1 cellular context compared by ENCODE assay signal in the genomic region with DNA sequence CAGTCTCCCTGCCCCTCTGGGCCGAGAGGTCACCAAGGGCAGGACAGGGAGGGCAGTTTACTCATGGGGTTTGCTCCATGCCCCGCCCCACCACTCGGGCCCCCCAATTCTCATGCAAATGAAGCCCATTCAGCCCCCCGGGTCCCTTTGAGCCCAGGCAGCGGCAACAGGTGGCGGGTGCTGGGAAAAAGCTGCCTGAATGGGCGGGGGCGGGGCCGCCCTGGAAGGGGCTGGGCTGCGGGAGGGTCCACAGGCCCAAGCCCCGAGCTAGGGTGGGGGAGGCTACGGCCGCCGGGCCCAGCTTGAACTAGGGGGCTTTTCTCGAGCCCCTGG.
TF ChIP-seq lines count a peak whose summit lies in the region.

No MANE protein-coding gene starts in this region.

TF ChIP-seq in A549, 52 proteins besides CTCF, POLR2A, EP300 and RAD21:
- TF ChIP-seq HEYL (CRISPR knock-in tag; IDR thresholded peaks at IDR 0.05): no peak
- no peak for TF ChIP-seq EHMT2 (IDR thresholded peaks at IDR 0.05; ENCODE audit: low read depth)
- TF ChIP-seq, protein P1, sequence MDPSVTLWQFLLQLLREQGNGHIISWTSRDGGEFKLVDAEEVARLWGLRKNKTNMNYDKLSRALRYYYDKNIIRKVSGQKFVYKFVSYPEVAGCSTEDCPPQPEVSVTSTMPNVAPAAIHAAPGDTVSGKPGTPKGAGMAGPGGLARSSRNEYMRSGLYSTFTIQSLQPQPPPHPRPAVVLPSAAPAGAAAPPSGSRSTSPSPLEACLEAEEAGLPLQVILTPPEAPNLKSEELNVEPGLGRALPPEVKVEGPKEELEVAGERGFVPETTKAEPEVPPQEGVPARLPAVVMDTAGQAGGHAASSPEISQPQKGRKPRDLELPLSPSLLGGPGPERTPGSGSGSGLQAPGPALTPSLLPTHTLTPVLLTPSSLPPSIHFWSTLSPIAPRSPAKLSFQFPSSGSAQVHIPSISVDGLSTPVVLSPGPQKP (IDR thresholded peaks at IDR 0.05; ENCODE audit: low read depth, low read length): no peak
- no peak for TF ChIP-seq NPAS2 (CRISPR knock-in tag; IDR thresholded peaks at IDR 0.05; ENCODE audit: borderline replicate concordance)
- TF ChIP-seq FOSB (CRISPR knock-in tag; IDR thresholded peaks at IDR 0.05): no peak
- no peak for TF ChIP-seq ZSCAN20 (CRISPR knock-in tag; IDR thresholded peaks at IDR 0.05)
- TF ChIP-seq PBX3 (IDR thresholded peaks at IDR 0.05): no peak
- no peak for TF ChIP-seq HMGXB4 (CRISPR knock-in tag; IDR thresholded peaks at IDR 0.05; ENCODE audit: borderline replicate concordance)
- no peak for TF ChIP-seq ZFP36 (IDR thresholded peaks at IDR 0.05; ENCODE audit: borderline replicate concordance, partially characterized antibody)
- TF ChIP-seq MAZ (IDR thresholded peaks at IDR 0.05; ENCODE audit: borderline replicate concordance, low read depth, low read length): no peak
- TF ChIP-seq FOXS1 (CRISPR knock-in tag; IDR thresholded peaks at IDR 0.05): no peak
- no peak for TF ChIP-seq CBX8 (IDR thresholded peaks at IDR 0.05)
- no peak for TF ChIP-seq ZNF302 (CRISPR knock-in tag; IDR thresholded peaks at IDR 0.05)
- TF ChIP-seq TFCP2L1 (CRISPR knock-in tag; IDR thresholded peaks at IDR 0.05): no peak
- no peak for TF ChIP-seq MAFK (IDR thresholded peaks at IDR 0.05; ENCODE audit: partially characterized antibody)
- TF ChIP-seq SREBF2 (IDR thresholded peaks at IDR 0.05): no peak
- TF ChIP-seq KDM5A (IDR thresholded peaks at IDR 0.05): no peak
- TF ChIP-seq, protein P2, sequence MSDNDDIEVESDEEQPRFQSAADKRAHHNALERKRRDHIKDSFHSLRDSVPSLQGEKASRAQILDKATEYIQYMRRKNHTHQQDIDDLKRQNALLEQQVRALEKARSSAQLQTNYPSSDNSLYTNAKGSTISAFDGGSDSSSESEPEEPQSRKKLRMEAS (IDR thresholded peaks at IDR 0.05): no peak
- no peak for TF ChIP-seq POLR2AphosphoS2 (conservative IDR thresholded peaks at IDR 0.05; ENCODE audit: low read length)
